8 cellular contexts compared by ENCODE assay signal in genomic region chrX:139204903-139205667, GRCh38.
DNase-seq lines count a peak whose midpoint lies in the region; ATAC-seq and TF ChIP-seq lines count a peak whose summit lies in the region.

No MANE protein-coding gene starts in this region.

- H3K9ac ChIP-seq in iPS-20b (ENCODE audit: low read depth, low read length) (peak overlapping the region; percentile 45; the same call in 1 of the 2 replicates), smooth muscle cell (ENCODE audit: low read depth) (no peak overlapping the region)

- no peaks in the 10 kb centered on the region for H3K36me3 Mint-ChIP-seq in activated naive CD8-positive, alpha-beta T cell treated with anti-CD3 and anti-CD28 coated beads, Interleukin-2, amount 50 U/mL, for 24 hours (ENCODE audit: low read depth)

- no peaks in the 10 kb centered on the region for H3K4me1 Mint-ChIP-seq in activated naive CD8-positive, alpha-beta T cell treated with anti-CD3 and anti-CD28 coated beads, Interleukin-2, amount 50 U/mL, for 24 hours

- H2AFZ ChIP-seq in smooth muscle cell (ENCODE audit: low read depth): peak overlapping the region; percentile 27

- no peaks in the 10 kb centered on the region for H3K79me2 ChIP-seq in smooth muscle cell (ENCODE audit: low read depth)

- H3K27me3 Mint-ChIP-seq in activated naive CD8-positive, alpha-beta T cell treated with anti-CD3 and anti-CD28 coated beads, Interleukin-2, amount 50 U/mL, for 24 hours: peaks cover 34% of the 10 kb centered on the region

- no peaks in the 10 kb centered on the region for H3K9me3 Mint-ChIP-seq in activated naive CD8-positive, alpha-beta T cell treated with anti-CD3 and anti-CD28 coated beads, Interleukin-2, amount 50 U/mL, for 24 hours

- H3K27me3 ChIP-seq in HL-60 (ENCODE audit: insufficient read depth, poor library complexity, severe bottlenecking) (peaks cover 9% of the 10 kb centered on the region), iPS-20b (ENCODE audit: insufficient read depth, low read length) (peaks cover 100% of the 10 kb centered on the region), smooth muscle cell (ENCODE audit: low read depth) (peaks cover 50% of the 10 kb centered on the region)

- H3K4me2 ChIP-seq in smooth muscle cell: peak overlapping the region; percentile 83

- H3K27ac ChIP-seq in C4-2B (peak overlapping the region; percentile 73), HL-60 (replicated peaks) (no peak overlapping the region), iPS-20b (ENCODE audit: low read length) (no peak overlapping the region), smooth muscle cell (ENCODE audit: low read depth) (no peak overlapping the region)

- no peak overlapping the region for H3K27ac Mint-ChIP-seq in activated naive CD8-positive, alpha-beta T cell treated with anti-CD3 and anti-CD28 coated beads, Interleukin-2, amount 50 U/mL, for 24 hours

- H3K4me3 ChIP-seq in HL-60 (replicated peaks; ENCODE audit: insufficient read depth, low read length) (peak overlapping the region; percentile 18), iPS-20b (ENCODE audit: low read length) (peak overlapping the region; percentile 64), smooth muscle cell (peak overlapping the region; percentile 55)

- no peaks in the 10 kb centered on the region for H4K20me1 ChIP-seq in smooth muscle cell (ENCODE audit: low read depth)

- peaks cover 2% of the 10 kb centered on the region; the same call in 1 of the 2 replicates for H3K4me1 ChIP-seq in iPS-20b (ENCODE audit: insufficient read depth, low read length)
- H3K4me1 ChIP-seq in smooth muscle cell (ENCODE audit: low read depth): no peaks in the 10 kb centered on the region

- no peaks in the 10 kb centered on the region for H3K9me3 ChIP-seq in iPS-20b (ENCODE audit: insufficient read depth, low read depth, low read length)
- no peaks in the 10 kb centered on the region for H3K9me3 ChIP-seq in smooth muscle cell (replicated peaks; ENCODE audit: low read depth)

- H3K4me3 Mint-ChIP-seq in activated naive CD8-positive, alpha-beta T cell treated with anti-CD3 and anti-CD28 coated beads, Interleukin-2, amount 50 U/mL, for 24 hours: peak overlapping the region; percentile 21

- ATAC-seq in activated naive CD8-positive, alpha-beta T cell treated with anti-CD3 and anti-CD28 coated beads, Interleukin-2, amount 50 U/mL, for 24 hours: peak; percentile 63
- ATAC-seq in GM19328 (IDR thresholded peaks at IDR 0.05; ENCODE audit: unreplicated experiment): no peak

- no peaks in the 10 kb centered on the region for H3F3A ChIP-seq in smooth muscle cell (ENCODE audit: low read depth)

- no peak for TF ChIP-seq CTCF in C4-2B (conservative IDR thresholded peaks at IDR 0.05)
- no peak for TF ChIP-seq CTCF in HL-60 (IDR thresholded peaks at IDR 0.05; ENCODE audit: insufficient read depth, low read length)
- no peak for TF ChIP-seq CTCF in smooth muscle cell (IDR thresholded peaks at IDR 0.05; ENCODE audit: borderline replicate concordance, insufficient read depth, poor library complexity, severe bottlenecking)

- H3K36me3 ChIP-seq in iPS-20b (ENCODE audit: insufficient read depth, low read depth, low read length) (no peaks in the 10 kb centered on the region), smooth muscle cell (ENCODE audit: low read depth) (no peaks in the 10 kb centered on the region)

- WGBS in smooth muscle cell (ENCODE audit: low lambda C conversion rate): 44% methylated on average over 53 of the region's 58 CpGs

- no peak for DNase-seq in HL-60 (ENCODE audit: low read depth in 1 of 2, low spot score in 1 of 2)
- peak; percentile 4 for DNase-seq in activated naive CD8-positive, alpha-beta T cell treated with anti-CD3 and anti-CD28 coated beads, Interleukin-2, amount 50 U/mL, for 24 hours
- DNase-seq in smooth muscle cell (lab: John Stamatoyannopoulos, UW; ENCODE audit: unreplicated experiment): no peak
- no peak for DNase-seq in KG1 (lab: John Stamatoyannopoulos, UW)
- DNase-seq in globus pallidus (ENCODE audit: low spot score): no peak
